10 cellular contexts compared by ENCODE assay signal in genomic region chr7:2687338-2687869, GRCh38. TPM values are rescaled to one million over a fixed set of nuclear protein-coding genes. Genes with fewer than 3 reads are reported as not detected.
A peak's percentile ranks its signal among the peaks of the same experiment; 100 is the strongest.
DNase-seq lines count a peak whose midpoint lies in the region; ATAC-seq lines count a peak whose summit lies in the region.
"Had no signal": no experiment of that assay in that cellular context is flagged by ENCODE, and none has a peak within 500 bp of the region (broad histone marks: within the 10 kb centered on the region; RNA-seq: fewer than 3 reads in every experiment).

No MANE protein-coding gene starts in this region.

- H2BK5ac ChIP-seq in neuronal stem cell (ENCODE audit: low read length): no peak overlapping the region

- no peak overlapping the region for H3K4me3 ChIP-seq in neuronal stem cell (ENCODE audit: low read length in 2 of 2)

- DNase-seq in DMS53 treated with DMSO at 0.1 percent for 48 hours (lab: John Stamatoyannopoulos, UW; ENCODE audit: unreplicated experiment): peak; percentile 61
- peak; percentile 38 for DNase-seq in NCI-H1105 (lab: John Stamatoyannopoulos, UW)
- no peak for DNase-seq in central memory CD8-positive, alpha-beta T cell (ENCODE audit: low spot score in 2 of 2)
- DNase-seq in neuronal stem cell (ENCODE audit: low spot score): no peak
- no peak for DNase-seq in NCI-H82 treated with DMSO at 0.1 percent for 48 hours (lab: John Stamatoyannopoulos, UW; ENCODE audit: unreplicated experiment)
- no peak for DNase-seq in NCI-H128 (lab: John Stamatoyannopoulos, UW; ENCODE audit: unreplicated experiment)
- DNase-seq: activated effector memory CD4-positive, alpha-beta T cell treated with Interleukin-2 at 50 U/mL for 16 hours had no signal

- peak overlapping the region; percentile 27 for H3K4me3 Mint-ChIP-seq in central memory CD8-positive, alpha-beta T cell
- H3K4me3 Mint-ChIP-seq: T-helper 1 cell treated with Interleukin-12 subunit alpha and Interleukin-12 subunit beta and Interleukin-4 antibody, amounts not matched to agents 30 μg/mL and 1 μg/mL, for 36 hours had no signal

- peaks cover 26% of the 10 kb centered on the region for H3K4me1 Mint-ChIP-seq in central memory CD8-positive, alpha-beta T cell

- no peak overlapping the region for H2AFZ ChIP-seq in neuronal stem cell (ENCODE audit: low read length)

- peaks cover 55% of the 10 kb centered on the region for H3K27me3 Mint-ChIP-seq in central memory CD8-positive, alpha-beta T cell

- H4K91ac ChIP-seq in neuronal stem cell (ENCODE audit: low read depth, low read length, poor library complexity): no peak overlapping the region

- H3K79me1 ChIP-seq in neuronal stem cell (ENCODE audit: low read depth, low read length): peaks cover 1% of the 10 kb centered on the region

- peak overlapping the region; percentile 80 for H3K4me2 ChIP-seq in neuronal stem cell (ENCODE audit: insufficient read depth, low read length, poor library complexity, severe bottlenecking)

- no peaks in the 10 kb centered on the region for H3K36me3 ChIP-seq in neuronal stem cell (replicated peaks in 1 of 2; ENCODE audit: control insufficient read depth in 2 of 2, insufficient read depth in 2 of 2, low read length in 2 of 2)

- H3K4me1 ChIP-seq in neuronal stem cell (ENCODE audit: control insufficient read depth in 2 of 2, insufficient read depth in 1 of 2, low read depth in 1 of 2, low read length in 2 of 2): peaks cover 6 to 8% of the 10 kb centered on the region in 2 donors

- peaks cover 0 to 10% of the 10 kb centered on the region in 2 donors for H3K9me3 ChIP-seq in neuronal stem cell (replicated peaks in 1 of 2; ENCODE audit: control insufficient read depth in 2 of 2, insufficient read depth in 1 of 2, low read depth in 1 of 2, low read length in 2 of 2)

- peak overlapping the region; percentile 67 for H2BK120ac ChIP-seq in neuronal stem cell (ENCODE audit: low read depth, low read length)

- peak overlapping the region; percentile 84 for H2AK5ac ChIP-seq in neuronal stem cell (ENCODE audit: low read depth, low read length)

- H3K9me3 Mint-ChIP-seq in central memory CD8-positive, alpha-beta T cell: no peaks in the 10 kb centered on the region
- H3K9me3 Mint-ChIP-seq: T-helper 1 cell treated with Interleukin-12 subunit alpha and Interleukin-12 subunit beta and Interleukin-4 antibody, amounts not matched to agents 30 μg/mL and 1 μg/mL, for 36 hours had no signal

- peak overlapping the region; percentile 75 for H3K23ac ChIP-seq in neuronal stem cell (ENCODE audit: low read depth, low read length, poor library complexity)

- peaks cover 15 to 53% (median 32%) of the 10 kb centered on the region in 3 experiments for H3K27me3 ChIP-seq in neuronal stem cell (ENCODE audit: control insufficient read depth in 3 of 3, insufficient read depth in 3 of 3, low read depth in 1 of 3, low read length in 3 of 3)

- no peak overlapping the region for H3K4ac ChIP-seq in neuronal stem cell (ENCODE audit: low read length)

- peak overlapping the region; percentile 90 for H3K18ac ChIP-seq in neuronal stem cell (ENCODE audit: low read length)

- H3K14ac ChIP-seq in neuronal stem cell (ENCODE audit: low read length): peak overlapping the region; percentile 89

- no peaks in the 10 kb centered on the region for H3K36me3 Mint-ChIP-seq in central memory CD8-positive, alpha-beta T cell (ENCODE audit: insufficient read depth)

- H3K27ac ChIP-seq in neuronal stem cell (replicated peaks; ENCODE audit: low read length): no peak overlapping the region

- no peak overlapping the region for H4K8ac ChIP-seq in neuronal stem cell (ENCODE audit: low read depth, low read length)

- WGBS in neuronal stem cell (ENCODE audit: extremely low coverage in 2 of 2, insufficient read length in 2 of 2, insufficient replicate concordance in 1 of 2), 2 donors: no CpG with 5 or more reads among the region's 17 CpGs

- no peak for ATAC-seq in central memory CD8-positive, alpha-beta T cell (replicated peaks; ENCODE audit: extremely low read depth, poor library complexity, severe bottlenecking)
- no peak for ATAC-seq in HG03097 (IDR thresholded peaks at IDR 0.05; ENCODE audit: low FRiP score, unreplicated experiment)
- no peak for ATAC-seq in GM21576 (IDR thresholded peaks at IDR 0.05; ENCODE audit: unreplicated experiment)

- no peak overlapping the region for H2BK12ac ChIP-seq in neuronal stem cell (ENCODE audit: low read length)

- H2BK15ac ChIP-seq in neuronal stem cell (ENCODE audit: low read length): no peak overlapping the region

- H3K27ac Mint-ChIP-seq in central memory CD8-positive, alpha-beta T cell (ENCODE audit: low read depth): no peak overlapping the region
- H3K27ac Mint-ChIP-seq: T-helper 1 cell treated with Interleukin-12 subunit alpha and Interleukin-12 subunit beta and Interleukin-4 antibody, amounts not matched to agents 30 μg/mL and 1 μg/mL, for 36 hours had no signal

- H3K9ac ChIP-seq in neuronal stem cell (ENCODE audit: low read depth, low read length, poor library complexity): no peak overlapping the region

RNA-seq across cellular contexts. Expression of gene AMZ1, which starts 0.6 kb away (rescaled TPM):
- 0.04 TPM for polyA plus RNA-seq in neuronal stem cell (2013, experiment 1 of 2)
- 0.01 TPM for polyA plus RNA-seq in neuronal stem cell (2013, experiment 2 of 2)

RNA-seq across cellular contexts. Expression of gene TTYH3, which starts 55.6 kb away (rescaled TPM):
- 136 TPM for polyA plus RNA-seq in neuronal stem cell (2013, experiment 1 of 2)
- polyA plus RNA-seq in neuronal stem cell (2013, experiment 2 of 2): 133 TPM

Comparison
In these comparisons a context has a peak if more than half of its experiments do, and no peak if none do; other contexts are left out.
1. DNase-seq: peak in DMS53 treated with DMSO at 0.1 percent for 48 hours (single experiment) and NCI-H1105 (single experiment); none in central memory CD8-positive, alpha-beta T cell (0 of 2), neuronal stem cell (single experiment), NCI-H82 treated with DMSO at 0.1 percent for 48 hours (single experiment) and NCI-H128 (single experiment).